In genomic region chr16:3878610-3879009, GRCh38 we compare ENCODE assay signal across 7 cellular contexts. TPM values are rescaled to one million over a fixed set of nuclear protein-coding genes. Genes with fewer than 3 reads are reported as not detected.
DNase-seq lines count a peak whose midpoint lies in the region; ATAC-seq, FAIRE-seq and TF ChIP-seq lines count a peak whose summit lies in the region.

No MANE protein-coding gene starts in this region.

- H3K27ac ChIP-seq in SK-N-MC (no peak overlapping the region), skin epidermis (no peak overlapping the region)

- H3K9ac ChIP-seq in SK-N-MC (ENCODE audit: insufficient read length): peak overlapping the region; percentile 89

- FAIRE-seq in RCC 7860 (lab: Jason Lieb, UNC): no peak

- H3K9me3 ChIP-seq in SK-N-MC (ENCODE audit: low read depth, low read length): no peaks in the 10 kb centered on the region

- TF ChIP-seq CTCF in HFF-Myc (IDR thresholded peaks at IDR 0.05; ENCODE audit: low read depth, low read length, missing control alignments) (no peak), foreskin fibroblast (IDR thresholded peaks at IDR 0.05; ENCODE audit: low read depth, low read length) (no peak)

- H3K4me3 ChIP-seq in HFF-Myc (replicated peaks; ENCODE audit: low read depth, low read length): peak overlapping the region; percentile 93
- peak overlapping the region; percentile 80 for H3K4me3 ChIP-seq in SK-N-MC
- peak overlapping the region; percentile 70 to 92 for H3K4me3 ChIP-seq in foreskin fibroblast (ENCODE audit: low read depth in 1 of 2, low read length in 2 of 2)
- H3K4me3 ChIP-seq in skin epidermis: peak overlapping the region; percentile 76 to 95 (median 91)

- peaks cover 15% of the 10 kb centered on the region for H3K36me3 ChIP-seq in SK-N-MC (ENCODE audit: insufficient read depth, low read length)

- ATAC-seq in esophagus mucosa (no peak), HG02759 (IDR thresholded peaks at IDR 0.05; ENCODE audit: unreplicated experiment) (no peak)

- DNase-seq in HFF-Myc (ENCODE audit: extremely low read depth, low read depth) (no peak), SK-N-MC (ENCODE audit: low read depth, low spot score) (no peak), foreskin fibroblast (peak in 1 of 2 donors; percentile 52), RCC 7860 (ENCODE audit: low spot score) (no peak)

RNA-seq across cellular contexts. Expression of gene CREBBP, which starts 1.9 kb away (rescaled TPM):
- 28.1 TPM for total RNA-seq in esophagus mucosa
